Comparison of ENCODE assay signal across 8 cellular contexts in the genomic region with DNA sequence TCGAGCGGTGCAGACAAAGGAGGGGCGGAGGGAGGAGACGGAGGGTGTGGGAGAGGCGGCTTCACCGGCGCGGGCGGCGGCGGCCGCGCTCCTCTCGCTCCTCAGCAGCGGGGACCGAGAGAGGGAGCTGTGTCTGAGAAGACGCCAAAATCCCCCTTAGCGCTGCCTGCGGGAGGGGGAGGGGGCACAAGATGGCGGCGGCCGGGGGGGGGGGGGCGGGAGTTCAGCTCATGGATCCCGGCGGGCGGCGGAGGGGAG. TPM values are rescaled to one million over a fixed set of nuclear protein-coding genes. Genes with fewer than 3 reads are reported as not detected.
DNase-seq lines count a peak whose midpoint lies in the region; ATAC-seq and TF ChIP-seq lines count a peak whose summit lies in the region.

No MANE protein-coding gene starts in this region.

- POLR2A ChIA-PET in naive thymus-derived CD8-positive, alpha-beta T cell (lab: Charles Lee): interaction anchor here (0.6 to 10.8 kb wide), 30 partner anchors 9 to 1261 kb away, joined by 3 to 272 read pairs (median 4); partner anchors contain the start of genes BCAS4, DPM1, MOCS3 and PARD6B

- no peaks in the 10 kb centered on the region for H3K27me3 Mint-ChIP-seq in effector memory CD8-positive, alpha-beta T cell
- no peaks in the 10 kb centered on the region for H3K27me3 Mint-ChIP-seq in naive thymus-derived CD8-positive, alpha-beta T cell

- peaks cover 63% of the 10 kb centered on the region for H3K36me3 Mint-ChIP-seq in effector memory CD8-positive, alpha-beta T cell (ENCODE audit: insufficient read depth)
- H3K36me3 Mint-ChIP-seq in naive thymus-derived CD8-positive, alpha-beta T cell: peaks cover 0 to 50% (median 8%) of the 10 kb centered on the region in 3 donors

- ATAC-seq in GM18511 (IDR thresholded peaks at IDR 0.05; ENCODE audit: unreplicated experiment) (peak; percentile 17), HG02588 (IDR thresholded peaks at IDR 0.05; ENCODE audit: unreplicated experiment) (peak; percentile 23)
- ATAC-seq in effector memory CD8-positive, alpha-beta T cell (replicated peaks): peak; percentile 54
- peak; percentile 59 for ATAC-seq in naive thymus-derived CD8-positive, alpha-beta T cell

- H3K27ac Mint-ChIP-seq in effector memory CD8-positive, alpha-beta T cell: peak overlapping the region; percentile 98
- peak overlapping the region; percentile 86 to 99 (median 99) for H3K27ac Mint-ChIP-seq in naive thymus-derived CD8-positive, alpha-beta T cell

- peaks cover 30 to 33% of the 10 kb centered on the region in 2 donors for H3K4me1 Mint-ChIP-seq in effector memory CD8-positive, alpha-beta T cell (ENCODE audit: low read depth in 2 of 2)
- H3K4me1 Mint-ChIP-seq in naive thymus-derived CD8-positive, alpha-beta T cell: peaks cover 14 to 46% (median 42%) of the 10 kb centered on the region in 4 donors

- no peaks in the 10 kb centered on the region for H3K9me3 Mint-ChIP-seq in effector memory CD8-positive, alpha-beta T cell
- no peaks in the 10 kb centered on the region for H3K9me3 Mint-ChIP-seq in naive thymus-derived CD8-positive, alpha-beta T cell

- H3K4me3 Mint-ChIP-seq in effector memory CD8-positive, alpha-beta T cell: peak overlapping the region; percentile 96 to 99
- H3K4me3 Mint-ChIP-seq in naive thymus-derived CD8-positive, alpha-beta T cell: peak overlapping the region; percentile 77 to 98 (median 89)

- peak; percentile 45; the same call in 1 of the 2 replicates for TF ChIP-seq POLR2A in Raji (IDR thresholded peaks at IDR 0.05; ENCODE audit: insufficient read depth, low read depth, low read length)

- DNase-seq in effector memory CD8-positive, alpha-beta T cell: peak in 1 of 3 experiments; percentile 68
- DNase-seq in naive thymus-derived CD8-positive, alpha-beta T cell: peak in 4 of 10 donors; percentile 72 to 78 (median 75)
- DNase-seq in HK-2 (ENCODE audit: unreplicated experiment): no peak
- DNase-seq in GM19240 (ENCODE audit: insufficient read length, low spot score): no peak
- DNase-seq in GM03348 (ENCODE audit: low spot score): no peak

RNA-seq across cellular contexts. Expression of gene ADNP, which starts 0.3 kb away (rescaled TPM):
- 10 to 100 TPM; 73.4 to 73.8 TPM for total RNA-seq in naive thymus-derived CD8-positive, alpha-beta T cell
- 10 to 100 TPM in 1 of 3 donors, 1 to 10 TPM in 2; 6.3 to 10.9 (median 8.2) TPM for polyA plus RNA-seq in naive thymus-derived CD8-positive, alpha-beta T cell

RNA-seq across cellular contexts. Expression of gene DPM1, which starts 27.4 kb away (rescaled TPM):
- total RNA-seq in naive thymus-derived CD8-positive, alpha-beta T cell: 10 to 100 TPM; 45.4 to 46.6 TPM
- polyA plus RNA-seq in naive thymus-derived CD8-positive, alpha-beta T cell: 10 to 100 TPM; 65.0 to 79.8 (median 75.3) TPM

RNA-seq across cellular contexts. Expression of gene MOCS3, which starts 27.6 kb away (rescaled TPM):
- total RNA-seq in naive thymus-derived CD8-positive, alpha-beta T cell: 1 to 10 TPM; 8.4 to 8.8 TPM
- polyA plus RNA-seq in naive thymus-derived CD8-positive, alpha-beta T cell: 1 to 10 TPM; 3.5 to 4.8 (median 4.6) TPM
